In the genomic region with DNA sequence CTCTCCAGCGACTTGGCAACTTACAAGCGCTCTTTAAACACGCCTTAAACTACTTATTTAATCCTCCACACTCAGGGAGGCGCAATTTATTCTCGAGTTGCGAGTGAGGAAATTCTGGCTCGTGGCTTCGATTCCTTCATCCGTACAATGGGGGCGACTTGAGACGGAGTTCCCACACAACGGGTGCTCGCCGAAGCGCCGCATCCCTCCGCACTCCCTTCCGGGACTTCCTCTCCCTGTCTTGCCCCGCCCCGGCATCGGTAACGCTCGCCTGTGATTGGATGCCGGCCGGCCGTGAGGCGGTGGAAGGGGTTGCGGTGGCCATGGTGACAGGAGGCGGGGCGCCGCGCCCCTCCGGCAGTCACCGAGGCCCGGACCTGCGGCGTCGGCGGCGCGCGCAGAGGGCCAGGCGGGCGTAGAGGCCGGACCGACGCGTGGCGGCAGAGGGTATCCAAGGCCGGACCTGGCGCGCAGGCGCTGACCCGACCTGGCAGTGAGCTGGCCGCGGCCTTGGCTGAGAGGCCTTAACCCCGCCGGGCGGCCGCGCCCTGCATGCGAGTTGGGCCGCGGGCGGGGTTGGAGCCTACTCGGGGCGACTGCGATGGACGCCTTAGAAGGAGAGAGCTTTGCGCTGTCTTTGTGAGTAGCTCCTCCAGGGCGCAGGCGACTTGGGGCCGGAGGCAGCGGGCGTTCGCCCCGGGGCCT, we compare ENCODE assay signal across 8 cellular contexts. TPM values are rescaled to one million over a fixed set of nuclear protein-coding genes. Genes with fewer than 3 reads are reported as not detected.
A peak's percentile ranks its signal among the peaks of the same experiment; 100 is the strongest.
DNase-seq lines count a peak whose midpoint lies in the region; ATAC-seq and TF ChIP-seq lines count a peak whose summit lies in the region.

A gene (plus strand): TSS at position 493 of the 705 bp plus-strand sequence. CDS start 109 bp downstream, at position 602.

- no peaks in the 10 kb centered on the region for H3K9me2 ChIP-seq in OCI-LY1 (ENCODE audit: low read depth, low read length)

- DNase-seq in D341Med (ENCODE audit: low spot score) (peak; percentile 99), endothelial cell (ENCODE audit: low spot score) (peak; percentile 98), midbrain (lab: John Stamatoyannopoulos, UW) (peak; percentile 97)
- peak; percentile 98 for DNase-seq in activated CD8-positive, alpha-beta memory T cell treated with anti-CD3 and anti-CD28 coated beads, Interleukin-2, amount 50 U/mL, for 48 hours
- peak; percentile 95 for DNase-seq in stimulated activated CD8-positive, alpha-beta memory T cell treated with anti-CD3 and anti-CD28 coated beads, Interleukin-2, amount 100 ng/mL, for 1 hour (ENCODE audit: low read depth in 2 of 2)

- H3K4me1 Mint-ChIP-seq in endothelial cell (ENCODE audit: unreplicated experiment): peaks cover 5% of the 10 kb centered on the region

- peak within 1 kb of the TSS; percentile 65; the same call in 1 of the 2 replicates for H3K27ac ChIP-seq in HUES64 (ENCODE audit: low read depth, low read length)
- H3K27ac ChIP-seq in OCI-LY1 (ENCODE audit: low read depth, low read length, poor library complexity, severe bottlenecking): peak within 1 kb of the TSS; percentile 14

- H3F3A ChIP-seq in OCI-LY1 (ENCODE audit: insufficient read depth, low read length): no peaks in the 10 kb centered on the region

- H3K9ac ChIP-seq in HUES64 (ENCODE audit: low read depth, low read length) (peak within 1 kb of the TSS; percentile 70), OCI-LY1 (ENCODE audit: low read length) (peak within 1 kb of the TSS; percentile 90)

- ATAC-seq in GM21423 (IDR thresholded peaks at IDR 0.05; ENCODE audit: unreplicated experiment): peak; percentile 94

- WGBS in HUES64: under 1% methylated on average over 77 of the region's 77 CpGs

- H3K9me3 ChIP-seq in HUES64 (ENCODE audit: insufficient read depth, low read depth, low read length) (no peaks in the 10 kb centered on the region), OCI-LY1 (ENCODE audit: low read length) (no peaks in the 10 kb centered on the region)

- H3K4me3 Mint-ChIP-seq in endothelial cell (ENCODE audit: unreplicated experiment): peak within 1 kb of the TSS; percentile 91

- H3K4me1 ChIP-seq in HUES64 (ENCODE audit: insufficient read depth, low read length) (peaks cover 6% of the 10 kb centered on the region; the same call in 1 of the 2 replicates), OCI-LY1 (ENCODE audit: insufficient read depth, low read length, severe bottlenecking) (peaks cover 28% of the 10 kb centered on the region)

- H3K4me3 ChIP-seq in HUES64 (ENCODE audit: low read length): peak within 1 kb of the TSS; percentile 66
- H3K4me3 ChIP-seq in OCI-LY1 (ENCODE audit: low read depth, low read length, poor library complexity, severe bottlenecking): peak within 1 kb of the TSS; percentile 90

- H2AFZ ChIP-seq in OCI-LY1 (ENCODE audit: low read length): 0 out of 2 replicates have a peak within 1 kb of the TSS, but pooled peaks have one; percentile 2

- peak within 1 kb of the TSS; percentile 87 for H3K4me2 ChIP-seq in OCI-LY1 (ENCODE audit: low read length)

- peak within 1 kb of the TSS; percentile 91 for H3K27ac Mint-ChIP-seq in endothelial cell (ENCODE audit: unreplicated experiment)

- peaks cover 8% of the 10 kb centered on the region for H3K27me3 Mint-ChIP-seq in endothelial cell (ENCODE audit: unreplicated experiment)

- no peaks in the 10 kb centered on the region for H4K20me1 ChIP-seq in OCI-LY1 (ENCODE audit: insufficient read depth, low read length)

- H3K79me2 ChIP-seq in OCI-LY1 (ENCODE audit: insufficient read depth, low read length): no peaks in the 10 kb centered on the region

- H3K9me3 Mint-ChIP-seq in endothelial cell (ENCODE audit: unreplicated experiment): no peaks in the 10 kb centered on the region

- TF ChIP-seq CTCF in OCI-LY1 (IDR thresholded peaks at IDR 0.05; ENCODE audit: low read length): no peak
- TF ChIP-seq CTCF in endothelial cell (IDR thresholded peaks at IDR 0.05; ENCODE audit: unreplicated experiment): no peak

- H3K36me3 ChIP-seq in HUES64 (ENCODE audit: insufficient read depth, low read length) (peaks cover 20% of the 10 kb centered on the region), OCI-LY1 (ENCODE audit: insufficient read depth, low read length) (peaks cover 20% of the 10 kb centered on the region)

- H3K36me3 Mint-ChIP-seq in endothelial cell (ENCODE audit: low read depth, unreplicated experiment): peaks cover 21% of the 10 kb centered on the region

- H3K27me3 ChIP-seq in HUES64 (ENCODE audit: insufficient read depth, low read length): peaks cover 6% of the 10 kb centered on the region; the same call in 1 of the 2 replicates
- H3K27me3 ChIP-seq in OCI-LY1 (ENCODE audit: insufficient read depth, low read length): no peaks in the 10 kb centered on the region

RNA-seq across cellular contexts. Expression of the gene that starts here (rescaled TPM):
- 26.6 TPM for polyA plus RNA-seq in HUES64 (2013, experiment 1 of 2)
- polyA plus RNA-seq in HUES64 (2013, experiment 2 of 2): 30.3 TPM
- 46.7 TPM for total RNA-seq in endothelial cell (ENCODE audit: unreplicated experiment)

Comparison
In these comparisons a context has a peak if more than half of its experiments do, and no peak if none do; other contexts are left out.
1. Peak in every context shown above with its lines: DNase-seq, ATAC-seq, H3K4me3 ChIP-seq and H3K27ac ChIP-seq.